ENCODE assay signal across 19 cellular contexts in the genomic region with DNA sequence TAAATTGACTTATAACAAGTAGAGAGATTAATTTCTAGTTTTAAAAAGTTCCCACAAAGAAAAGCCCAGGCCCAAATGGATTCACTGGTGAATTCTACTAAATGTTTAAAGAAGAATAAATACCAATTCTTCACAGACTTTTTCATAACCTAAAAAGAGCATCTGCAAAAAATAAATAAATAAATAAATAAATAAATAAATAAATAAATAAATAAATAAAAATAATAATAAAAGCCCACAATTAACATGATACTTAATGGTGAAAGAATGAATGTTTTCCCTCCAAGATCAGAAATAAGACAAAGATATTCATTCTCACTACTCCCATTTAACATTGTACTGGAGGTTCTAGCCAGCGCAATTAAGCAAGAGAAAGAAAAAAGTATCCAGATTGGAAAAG.
DNase-seq lines count a peak whose midpoint lies in the region; ATAC-seq, FAIRE-seq and TF ChIP-seq lines count a peak whose summit lies in the region.
"Had no signal": no experiment of that assay in that cellular context is flagged by ENCODE, and none has a peak within 500 bp of the region (broad histone marks: within the 10 kb centered on the region; RNA-seq: fewer than 3 reads in every experiment).

No MANE protein-coding gene starts in this region.

- H3K36me3 Mint-ChIP-seq in WTC11: no peaks in the 10 kb centered on the region
- H3K36me3 Mint-ChIP-seq: CD4-positive, alpha-beta memory T cell had no signal

- CTCF ChIA-PET in PC-3 (lab: Charles Lee): no interaction called here
- CTCF ChIA-PET in WTC11 (lab: Charles Lee): no interaction called here

- no peaks in the 10 kb centered on the region for H3F3A ChIP-seq in PC-3 (ENCODE audit: low read length, unreplicated experiment)

- H3K4me1 ChIP-seq in PC-3 (ENCODE audit: insufficient read depth, low read length): peaks cover 23% of the 10 kb centered on the region
- no peaks in the 10 kb centered on the region for H3K4me1 ChIP-seq in pancreas
- H3K4me1 ChIP-seq: Caco-2 had no signal

- peaks cover 3% of the 10 kb centered on the region for H3K9me3 Mint-ChIP-seq in WTC11
- H3K9me3 Mint-ChIP-seq: GM23338, H9 had no signal

- H3K27ac ChIP-seq in PC-3 (ENCODE audit: low read length) (0 out of 2 replicates have a peak overlapping the region, but pooled peaks have one; percentile 64), pancreas (no peak overlapping the region)
- H3K27ac ChIP-seq: 22Rv1 had no signal

- no peaks in the 10 kb centered on the region for H3K27me3 ChIP-seq in PC-3 (ENCODE audit: low read length)
- H3K27me3 ChIP-seq in pancreas: no peaks in the 10 kb centered on the region

- H3K27ac Mint-ChIP-seq in WTC11: no peak overlapping the region
- H3K27ac Mint-ChIP-seq: CD4-positive, alpha-beta memory T cell; GM23338; H9; HFFc6 had no signal

- peaks cover 15% of the 10 kb centered on the region for H3K27me3 Mint-ChIP-seq in WTC11 (ENCODE audit: low read depth)

- no TSS peak for BruUV-seq in PC-3 (replicated peaks; lab: Mats Ljungman, UMichigan)

- H3K36me3 ChIP-seq in PC-3 (ENCODE audit: low read depth, low read length) (no peaks in the 10 kb centered on the region), pancreas (no peaks in the 10 kb centered on the region)

- H3K4me3 ChIP-seq in PC-3 (ENCODE audit: low read length) (no peak overlapping the region), pancreas (no peak overlapping the region)
- H3K4me3 ChIP-seq: GM23338 had no signal

- no peak overlapping the region for H3K4me3 Mint-ChIP-seq in WTC11
- H3K4me3 Mint-ChIP-seq: CD4-positive, alpha-beta memory T cell; GM23338; H9; HFFc6 had no signal

- H3K9me3 ChIP-seq in PC-3 (ENCODE audit: low read length) (no peaks in the 10 kb centered on the region), pancreas (no peaks in the 10 kb centered on the region)
- H3K9me3 ChIP-seq: Caco-2 had no signal

- peak overlapping the region; percentile 65 for H3K4me2 ChIP-seq in PC-3 (ENCODE audit: low read length)
- H3K4me2 ChIP-seq: GM23338 had no signal

- POLR2A ChIA-PET in PC-3 (lab: Charles Lee; ENCODE audit: unreplicated experiment) (no interaction called here), WTC11 (lab: Charles Lee) (no interaction called here)

- FAIRE-seq in A204.1 (lab: Jason Lieb, UNC): peak; percentile 11
- peak; percentile 51 for FAIRE-seq in pancreas (lab: Jason Lieb, UNC)
- FAIRE-seq: G401.6, GM12892 had no signal

- DNase-seq in PC-3 (no peak), WTC11 (ENCODE audit: low spot score) (no peak), pancreas (no peak), mucosa of gallbladder (ENCODE audit: low spot score) (no peak), NCI-H2196 treated with DMSO at 0.1 percent for 48 hours (lab: John Stamatoyannopoulos, UW; ENCODE audit: unreplicated experiment) (no peak)
- no peak for DNase-seq in stimulated activated CD4-positive, alpha-beta T cell treated with anti-CD3 and anti-CD28 coated beads, Interleukin-4, amount 100 ng/mL, for 4 hours
- DNase-seq: C1 segment of cervical spinal cord; Caco-2; CD4-positive, alpha-beta memory T cell; DMS153; DND-41; H9; HFFc6 had no signal

- no peak overlapping the region for H3K9ac ChIP-seq in PC-3 (ENCODE audit: low read length)

- TF ChIP-seq CTCF in PC-3 (conservative IDR thresholded peaks at IDR 0.05; ENCODE audit: low read depth, low read length) (no peak), WTC11 (IDR thresholded peaks at IDR 0.05) (no peak), pancreas (IDR thresholded peaks at IDR 0.05) (no peak)

- 94 to 97% methylated on average over 1 of the region's 1 CpG for WGBS in pancreas, 2 donors

- ATAC-seq in PC-3 (no peak), WTC11 (no peak), pancreas (no peak)
- ATAC-seq: GM23338, HCT116 had no signal

- H3K4me1 Mint-ChIP-seq in WTC11: peaks cover 12% of the 10 kb centered on the region
- H3K4me1 Mint-ChIP-seq: CD4-positive, alpha-beta memory T cell had no signal

- H4K20me1 ChIP-seq in PC-3 (ENCODE audit: low read length): no peaks in the 10 kb centered on the region

- H3K79me2 ChIP-seq in PC-3 (ENCODE audit: low read length): no peaks in the 10 kb centered on the region

- no peaks in the 10 kb centered on the region for H3K9me2 ChIP-seq in PC-3 (replicated peaks; ENCODE audit: low read length)

- intact Hi-C loops in PC-3 (cut with micrococcal nuclease) (loop anchor here (1.0 kb wide), 1 partner anchor 366 kb away; no protein-coding TSS in a partner anchor), pancreas (cut with DNase I) (no loop called here)

- no peak overlapping the region for H2AFZ ChIP-seq in PC-3 (ENCODE audit: low read length)
- H2AFZ ChIP-seq: GM23338 had no signal

TF ChIP-seq in WTC11, 78 proteins besides CTCF, POLR2A, EP300 and RAD21:
- TF ChIP-seq HMGA2 (CRISPR knock-in tag; IDR thresholded peaks at IDR 0.05) (peak; percentile 23; the same call in 1 of the 2 replicates), EMX1 (CRISPR knock-in tag; IDR thresholded peaks at IDR 0.05) (no peak)
